Comparison of ENCODE assay signal across 27 cellular contexts in the genomic region with DNA sequence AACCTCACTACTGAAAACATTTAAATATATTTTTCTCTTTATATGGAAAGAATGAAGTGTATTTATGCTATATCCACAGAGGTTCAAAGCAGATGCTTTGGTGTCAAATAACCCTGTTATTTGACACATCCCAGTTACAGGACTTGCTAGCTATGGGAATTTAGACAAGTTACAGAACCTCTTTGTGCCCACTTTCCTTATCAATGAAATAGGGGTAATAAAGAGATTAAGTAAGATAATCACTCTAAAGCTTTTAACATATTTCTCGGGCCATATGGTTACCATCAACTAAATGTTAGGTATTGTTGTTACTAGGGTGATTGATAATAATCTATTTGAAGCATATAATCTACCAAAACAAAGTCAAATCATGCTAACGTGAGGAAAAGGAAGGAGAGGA.
"Had no signal": no experiment of that assay in that cellular context is flagged by ENCODE, and none has a peak within 500 bp of the region (broad histone marks: within the 10 kb centered on the region; RNA-seq: fewer than 3 reads in every experiment).

No MANE protein-coding gene starts in this region.

- DNase-seq: activated CD4-positive, alpha-beta T cell treated with anti-CD3 and anti-CD28 coated beads for 4 hours; activated CD4-positive, alpha-beta T cell treated with anti-CD3 and anti-CD28 coated beads, Interleukin-2, amount 50 U/mL, for 4 hours; activated effector memory CD4-positive, alpha-beta T cell treated with Interleukin-2 at 50 U/mL for 16 hours; activated naive CD4-positive, alpha-beta T cell treated with Interleukin-2 at 50 U/mL for 16 hours; activated T-cell treated with anti-CD3 and anti-CD28 coated beads for 4 hours; cerebellar nuclear complex; dorsolateral prefrontal cortex; effector memory CD4-positive, alpha-beta T cell; immature natural killer cell; kidney; left colon; mammary epithelial cell; naive thymus-derived CD8-positive, alpha-beta T cell; nucleus accumbens; pancreas; retina; stimulated activated CD4-positive, alpha-beta T cell treated with anti-CD3 and anti-CD28 coated beads, Interleukin-4, amount 100 ng/mL, for 24 hours; stimulated activated naive CD8-positive, alpha-beta T cell treated with anti-CD3 and anti-CD28 coated beads, Interleukin-15, amount 100 ng/mL, for 72 hours; substantia nigra; T-helper 9 cell; upper lobe of right lung had no signal

- H3K4me3 ChIP-seq: ascending aorta, cardiac muscle cell, coronary artery, dorsolateral prefrontal cortex, pancreas, prostate gland, skin epidermis, upper lobe of right lung had no signal

- H3K36me3 ChIP-seq: ascending aorta, cardiac muscle cell, pancreas, prostate gland, upper lobe of right lung had no signal

- H3K27me3 ChIP-seq: ascending aorta, cardiac muscle cell, dorsolateral prefrontal cortex, upper lobe of right lung had no signal

- H3K9me3 ChIP-seq: ascending aorta, pancreas, prostate gland, upper lobe of right lung had no signal

- H3K4me1 ChIP-seq: ascending aorta, pancreas, prostate gland, upper lobe of right lung had no signal

- H3K27ac ChIP-seq: ascending aorta, cardiac muscle cell, coronary artery, dorsolateral prefrontal cortex, pancreas, prostate gland, skin epidermis, upper lobe of right lung, VCaP had no signal
